1 cellular context compared by ENCODE assay signal in genomic region chr11:85628771-85629341, GRCh38.
TF ChIP-seq lines count a peak whose summit lies in the region.

No MANE protein-coding gene starts in this region.

TF ChIP-seq in K562, 482 proteins besides CTCF, POLR2A, EP300 and RAD21 (continues in another document):
- TF ChIP-seq RBM34 (IDR thresholded peaks at IDR 0.05; ENCODE audit: borderline replicate concordance, insufficient read depth, low read length) (no peak), TSHZ1 (CRISPR knock-in tag; IDR thresholded peaks at IDR 0.05) (no peak), DPF2 (IDR thresholded peaks at IDR 0.05) (0 out of 2 replicates have a peak, but pooled peaks have one; percentile 32), CSDE1 (IDR thresholded peaks at IDR 0.05) (0 out of 4 replicates have a peak, but pooled peaks of 1 of the 2 experiments have one; percentile 18), DMBX1 (CRISPR knock-in tag; IDR thresholded peaks at IDR 0.05; ENCODE audit: borderline replicate concordance) (no peak), RAD51 (IDR thresholded peaks at IDR 0.05; ENCODE audit: borderline replicate concordance, low read depth) (0 out of 2 replicates have a peak, but pooled peaks have one; percentile 20), MAX (CRISPR knock-in tag; IDR thresholded peaks at IDR 0.05) (no peak), RBM17 (IDR thresholded peaks at IDR 0.05; ENCODE audit: borderline replicate concordance, low read depth, low read length) (no peak), NKRF (IDR thresholded peaks at IDR 0.05; ENCODE audit: borderline replicate concordance) (peak; percentile 81), E2F1 (CRISPR knock-in tag; IDR thresholded peaks at IDR 0.05) (peak; percentile 13), ELF2 (CRISPR knock-in tag; IDR thresholded peaks at IDR 0.05) (no peak), SMARCA5 (IDR thresholded peaks at IDR 0.05) (peak; percentile 58; the same call in 1 of the 2 replicates), VEZF1 (CRISPR knock-in tag; IDR thresholded peaks at IDR 0.05) (no peak), SMAD3 (CRISPR knock-in tag; conservative IDR thresholded peaks at IDR 0.05) (no peak), FOXP4 (CRISPR knock-in tag; IDR thresholded peaks at IDR 0.05; ENCODE audit: borderline replicate concordance) (no peak), KHSRP (IDR thresholded peaks at IDR 0.05) (no peak), EP400 (IDR thresholded peaks at IDR 0.05) (peak; percentile 75), PATZ1 (CRISPR knock-in tag; IDR thresholded peaks at IDR 0.05; ENCODE audit: borderline replicate concordance) (no peak), IRF2 (CRISPR knock-in tag; IDR thresholded peaks at IDR 0.05) (no peak), GABPA (tag; conservative IDR thresholded peaks at IDR 0.05; ENCODE audit: low read depth) (0 out of 2 replicates have a peak, but pooled peaks have one; percentile 3), HBP1 (CRISPR knock-in tag; IDR thresholded peaks at IDR 0.05) (no peak), ZNF318 (IDR thresholded peaks at IDR 0.05; ENCODE audit: borderline replicate concordance in 1 of 2, low read depth in 1 of 2) (0 out of 4 replicates have a peak, but pooled peaks of 1 of the 2 experiments have one; percentile 36), GMEB1 (CRISPR knock-in tag; IDR thresholded peaks at IDR 0.05) (no peak), TFAM (CRISPR knock-in tag; conservative IDR thresholded peaks at IDR 0.05) (no peak), ZFP36 (IDR thresholded peaks at IDR 0.05; ENCODE audit: low read depth, low read length, partially characterized antibody) (peak; percentile 97), KDM1A (IDR thresholded peaks at IDR 0.05) (0 out of 4 replicates have a peak, but pooled peaks have one; percentile 8 to 15), DNMT1 (IDR thresholded peaks at IDR 0.05) (no peak), EGR1 (conservative IDR thresholded peaks at IDR 0.05) (0 out of 2 replicates have a peak, but pooled peaks have one; percentile 27), ZSCAN29 (IDR thresholded peaks at IDR 0.05) (no peak), TCF3 (CRISPR knock-in tag; IDR thresholded peaks at IDR 0.05) (no peak)
